ENCODE assay signal across 9 cellular contexts in the genomic region with DNA sequence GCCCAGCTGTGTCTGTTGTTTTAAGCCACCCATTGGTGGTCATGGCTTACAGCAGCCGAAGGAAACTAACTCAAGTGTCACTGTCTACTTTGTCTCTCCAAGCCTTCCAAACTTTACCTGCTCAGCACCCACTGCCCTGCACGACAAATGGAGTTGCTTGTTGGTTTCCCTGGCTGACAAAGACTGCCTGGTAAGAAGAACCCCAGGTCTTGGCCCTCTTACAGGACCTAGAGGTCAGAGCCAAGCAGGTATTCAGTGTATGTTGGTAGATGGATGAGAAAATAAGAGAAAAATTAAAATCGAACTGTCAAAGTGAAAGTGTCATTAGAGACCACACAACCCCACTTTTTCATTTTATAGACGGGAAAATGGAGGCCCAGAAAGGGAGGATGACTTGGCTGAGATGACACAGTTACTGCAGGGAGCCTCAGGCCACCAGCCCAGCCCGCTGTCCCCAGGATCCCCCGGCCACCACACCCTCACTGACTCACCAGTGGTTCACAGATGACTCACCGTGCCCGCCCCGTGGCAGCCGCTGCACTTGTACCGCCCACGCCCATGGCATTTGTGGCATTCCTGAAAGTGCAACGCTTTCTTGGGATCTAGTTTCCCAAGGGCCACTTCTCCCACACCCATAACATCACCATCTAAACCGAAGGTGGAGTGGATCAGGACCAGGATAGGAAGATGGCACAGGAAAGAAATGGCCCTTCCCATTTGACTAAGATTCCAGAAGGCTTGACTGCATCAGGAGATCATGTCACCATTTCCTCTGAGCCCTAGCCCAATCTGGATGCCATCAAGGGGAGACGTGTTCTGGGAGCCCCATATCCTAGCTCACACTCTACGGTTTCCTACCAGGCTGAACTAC. TPM values are rescaled to one million over a fixed set of nuclear protein-coding genes. Genes with fewer than 3 reads are reported as not detected.
A peak's percentile ranks its signal among the peaks of the same experiment; 100 is the strongest.
DNase-seq lines count a peak whose midpoint lies in the region; ATAC-seq and TF ChIP-seq lines count a peak whose summit lies in the region.
"Had no signal": no experiment of that assay in that cellular context is flagged by ENCODE, and none has a peak within 500 bp of the region (broad histone marks: within the 10 kb centered on the region; RNA-seq: fewer than 3 reads in every experiment).

No MANE protein-coding gene starts in this region.

- no peak overlapping the region for H3K27ac ChIP-seq in CD4-positive, alpha-beta memory T cell (ENCODE audit: low read depth, low read length)
- no peak overlapping the region for H3K27ac ChIP-seq in left lung
- H3K27ac ChIP-seq in gastroesophageal sphincter: no peak overlapping the region

- CTCF ChIA-PET in CD4-positive, alpha-beta memory T cell (lab: Charles Lee; ENCODE audit: partially characterized antibody): no interaction called here

- intact Hi-C loops in CD4-positive, alpha-beta memory T cell (cut with micrococcal nuclease): loop anchor here (10.0 kb wide), 2 partner anchors 125 to 305 kb away; partner anchors contain the start of gene LMCD1
- intact Hi-C loops in left lung (cut with DNase I): no loop called here

- no peaks in the 10 kb centered on the region for H3K27me3 ChIP-seq in CD4-positive, alpha-beta memory T cell (ENCODE audit: insufficient read depth, low read length)
- no peaks in the 10 kb centered on the region for H3K27me3 ChIP-seq in left lung
- no peaks in the 10 kb centered on the region for H3K27me3 ChIP-seq in gastroesophageal sphincter

- H3K27me3 Mint-ChIP-seq in CD4-positive, alpha-beta memory T cell: peaks cover 0 to 3% of the 10 kb centered on the region in 2 donors
- peaks cover 15% of the 10 kb centered on the region for H3K27me3 Mint-ChIP-seq in activated naive CD8-positive, alpha-beta T cell treated with anti-CD3 and anti-CD28 coated beads, Interleukin-2, amount 50 U/mL, for 24 hours

- DNase-seq in CD4-positive, alpha-beta memory T cell: peak in 2 of 5 donors; percentile 7 to 67
- DNase-seq in MV-4-11 (lab: John Stamatoyannopoulos, UW) (peak; percentile 83), left lung (peak; percentile 85 to 89)
- peak; percentile 67 for DNase-seq in activated naive CD8-positive, alpha-beta T cell treated with anti-CD3 and anti-CD28 coated beads, Interleukin-2, amount 50 U/mL, for 24 hours
- peak; percentile 70 for DNase-seq in stimulated activated naive CD8-positive, alpha-beta T cell treated with anti-CD3 and anti-CD28 coated beads, Interleukin-15, Interleukin-2, amounts not matched to agents 100 U/mL and 50 U/mL, for 24 hours

- no peaks in the 10 kb centered on the region for H3K36me3 Mint-ChIP-seq in CD4-positive, alpha-beta memory T cell
- no peaks in the 10 kb centered on the region for H3K36me3 Mint-ChIP-seq in activated naive CD8-positive, alpha-beta T cell treated with anti-CD3 and anti-CD28 coated beads, Interleukin-2, amount 50 U/mL, for 24 hours (ENCODE audit: low read depth)

- peaks cover 0 to 2% (median 0%) of the 10 kb centered on the region in 8 donors for H3K9me3 Mint-ChIP-seq in CD4-positive, alpha-beta memory T cell
- H3K9me3 Mint-ChIP-seq in activated naive CD8-positive, alpha-beta T cell treated with anti-CD3 and anti-CD28 coated beads, Interleukin-2, amount 50 U/mL, for 24 hours: no peaks in the 10 kb centered on the region

- POLR2A ChIA-PET in CD4-positive, alpha-beta memory T cell (lab: Charles Lee; ENCODE audit: partially characterized antibody): interaction anchor here (1.1 kb wide), 1 partner anchor 14 kb away, joined by 3 read pairs; no protein-coding TSS in a partner anchor

- H3K4me3 Mint-ChIP-seq in CD4-positive, alpha-beta memory T cell: peak overlapping the region in 6 of 8 donors; percentile 45 to 62 (median 57)
- H3K4me3 Mint-ChIP-seq in activated naive CD8-positive, alpha-beta T cell treated with anti-CD3 and anti-CD28 coated beads, Interleukin-2, amount 50 U/mL, for 24 hours: no peak overlapping the region

- H3K9me3 ChIP-seq in CD4-positive, alpha-beta memory T cell (ENCODE audit: control insufficient read depth in 1 of 2, low read length in 2 of 2): no peaks in the 10 kb centered on the region
- H3K9me3 ChIP-seq in left lung (no peaks in the 10 kb centered on the region), gastroesophageal sphincter (no peaks in the 10 kb centered on the region)
- H3K9me3 ChIP-seq: HAP-1 had no signal

- H3K4me1 Mint-ChIP-seq in CD4-positive, alpha-beta memory T cell: peaks cover 8 to 20% (median 13%) of the 10 kb centered on the region in 4 donors
- peaks cover 7% of the 10 kb centered on the region for H3K4me1 Mint-ChIP-seq in activated naive CD8-positive, alpha-beta T cell treated with anti-CD3 and anti-CD28 coated beads, Interleukin-2, amount 50 U/mL, for 24 hours

- no peaks in the 10 kb centered on the region for H3K36me3 ChIP-seq in CD4-positive, alpha-beta memory T cell (ENCODE audit: insufficient read depth, low read length)
- H3K36me3 ChIP-seq in left lung: no peaks in the 10 kb centered on the region
- no peaks in the 10 kb centered on the region for H3K36me3 ChIP-seq in gastroesophageal sphincter
- H3K36me3 ChIP-seq: HAP-1 had no signal

- peak; percentile 71 for ATAC-seq in GM21529 (IDR thresholded peaks at IDR 0.05; ENCODE audit: unreplicated experiment)
- ATAC-seq in activated naive CD8-positive, alpha-beta T cell treated with anti-CD3 and anti-CD28 coated beads, Interleukin-2, amount 50 U/mL, for 24 hours: peak; percentile 81
- ATAC-seq in left lung: peak; percentile 96
- peak; percentile 78 for ATAC-seq in stimulated activated naive CD8-positive, alpha-beta T cell treated with anti-CD3 and anti-CD28 coated beads, Interleukin-15, Interleukin-2, amounts not matched to agents 100 U/mL and 50 U/mL, for 24 hours
- ATAC-seq in gastroesophageal sphincter: no peak
- no peak for ATAC-seq in GM19328 (IDR thresholded peaks at IDR 0.05; ENCODE audit: unreplicated experiment)

- TF ChIP-seq CTCF in left lung (IDR thresholded peaks at IDR 0.05): no peak
- no peak for TF ChIP-seq CTCF in gastroesophageal sphincter (IDR thresholded peaks at IDR 0.05)

- 79 to 80% methylated on average over 1 to 10 of the region's 16 CpGs for WGBS in gastroesophageal sphincter (ENCODE audit: low coverage in 1 of 2), 2 donors

- H3K4me1 ChIP-seq in CD4-positive, alpha-beta memory T cell (ENCODE audit: insufficient read depth, low read length): peaks cover 5% of the 10 kb centered on the region
- peaks cover 0 to 4% of the 10 kb centered on the region in 2 donors for H3K4me1 ChIP-seq in left lung
- no peaks in the 10 kb centered on the region for H3K4me1 ChIP-seq in gastroesophageal sphincter
- H3K4me1 ChIP-seq: HAP-1 had no signal

- H3K27ac Mint-ChIP-seq in CD4-positive, alpha-beta memory T cell: peak overlapping the region in 4 of 7 donors; percentile 69 to 83 (median 80)
- no peak overlapping the region for H3K27ac Mint-ChIP-seq in activated naive CD8-positive, alpha-beta T cell treated with anti-CD3 and anti-CD28 coated beads, Interleukin-2, amount 50 U/mL, for 24 hours

- H3K4me3 ChIP-seq in CD4-positive, alpha-beta memory T cell (ENCODE audit: low read length in 2 of 2): no peak overlapping the region
- H3K4me3 ChIP-seq in left lung (no peak overlapping the region), gastroesophageal sphincter (no peak overlapping the region)
- H3K4me3 ChIP-seq: HAP-1 had no signal

- TF ChIP-seq EP300 in gastroesophageal sphincter (IDR thresholded peaks at IDR 0.05): no peak

- no peak for TF ChIP-seq POLR2A in gastroesophageal sphincter (IDR thresholded peaks at IDR 0.05)

RNA-seq across cellular contexts. Expression of gene SSUH2, which starts 15.2 kb away (rescaled TPM):
- total RNA-seq in CD4-positive, alpha-beta memory T cell: not detected
- not detected for polyA plus RNA-seq in CD4-positive, alpha-beta memory T cell
- total RNA-seq in left lung: under 1 TPM; 0.29 to 0.39 TPM
- 1 to 10 TPM in 1 of 4 donors, under 1 TPM in 1, not detected in 2; 0.27 to 3.8 TPM for total RNA-seq in gastroesophageal sphincter

Comparison
In these comparisons a context has a peak if more than half of its experiments do, and no peak if none do; other contexts are left out.
1. ATAC-seq: peak in GM21529 (single experiment), activated naive CD8-positive, alpha-beta T cell treated with anti-CD3 and anti-CD28 coated beads, Interleukin-2, amount 50 U/mL, for 24 hours (single experiment), left lung (single experiment) and stimulated activated naive CD8-positive, alpha-beta T cell treated with anti-CD3 and anti-CD28 coated beads, Interleukin-15, Interleukin-2, amounts not matched to agents 100 U/mL and 50 U/mL, for 24 hours (single experiment); none in gastroesophageal sphincter (single experiment) and GM19328 (single experiment).